Comparison of ENCODE assay signal across 25 cellular contexts in genomic region chr2:185892484-185892883, GRCh38.
"Had no signal": no experiment of that assay in that cellular context is flagged by ENCODE, and none has a peak within 500 bp of the region (broad histone marks: within the 10 kb centered on the region; RNA-seq: fewer than 3 reads in every experiment).

No MANE protein-coding gene starts in this region.

- H3K4me1 ChIP-seq: colonic mucosa, esophagus squamous epithelium, gastroesophageal sphincter, left ventricle myocardium inferior, lower lobe of right lung had no signal

- H3K4me3 ChIP-seq: colonic mucosa, esophagus squamous epithelium, gastroesophageal sphincter, heart left ventricle, hepatocyte, left ventricle myocardium inferior, lower lobe of right lung had no signal

- H3K27me3 Mint-ChIP-seq: dendritic cell treated with granulocyte-macrophage colony-stimulating factor and Interleukin-4, amounts not matched to agents 40 ng/mL and 50 ng/mL, for 4 days; effector memory CD8-positive, alpha-beta T cell; naive thymus-derived CD4-positive, alpha-beta T cell had no signal

- H3K27ac Mint-ChIP-seq: dendritic cell treated with granulocyte-macrophage colony-stimulating factor and Interleukin-4, amounts not matched to agents 40 ng/mL and 50 ng/mL, for 4 days; effector memory CD8-positive, alpha-beta T cell; endodermal cell; immature natural killer cell; naive thymus-derived CD4-positive, alpha-beta T cell had no signal

- H3K9me3 Mint-ChIP-seq: endodermal cell had no signal

- H3K36me3 ChIP-seq: colonic mucosa, esophagus squamous epithelium, gastroesophageal sphincter, heart left ventricle, left ventricle myocardium inferior, lower lobe of right lung had no signal

- ATAC-seq: effector memory CD8-positive, alpha-beta T cell; esophagus mucosa; gastroesophageal sphincter; heart left ventricle; left colon; lower lobe of right lung; naive thymus-derived CD4-positive, alpha-beta T cell had no signal

- DNase-seq: colonic mucosa; cortex of kidney; effector CD8-positive, alpha-beta T cell; effector memory CD8-positive, alpha-beta T cell; endodermal cell; erythroblast; esophagus squamous epithelium; foreskin fibroblast; heart left ventricle; hypothalamus; immature natural killer cell; islet precursor cell; kidney; kidney glomerular epithelial cell; left colon; left ventricle myocardium inferior; lower lobe of right lung; mesendoderm; midbrain; naive thymus-derived CD4-positive, alpha-beta T cell had no signal

- H3K4me1 Mint-ChIP-seq: endodermal cell; immature natural killer cell; naive thymus-derived CD4-positive, alpha-beta T cell had no signal

- H3K9me3 ChIP-seq: colonic mucosa, esophagus squamous epithelium, gastroesophageal sphincter, heart left ventricle, left ventricle myocardium inferior, lower lobe of right lung had no signal

- H2AFZ ChIP-seq: hepatocyte had no signal

- H3K4me2 ChIP-seq: hepatocyte had no signal

- H3K27ac ChIP-seq: colonic mucosa, epithelial cell of prostate, esophagus squamous epithelium, gastroesophageal sphincter, heart left ventricle, hepatocyte, left ventricle myocardium inferior, lower lobe of right lung had no signal

- H3K36me3 Mint-ChIP-seq: immature natural killer cell had no signal

- H3K4me3 Mint-ChIP-seq: dendritic cell treated with granulocyte-macrophage colony-stimulating factor and Interleukin-4, amounts not matched to agents 40 ng/mL and 50 ng/mL, for 4 days; effector memory CD8-positive, alpha-beta T cell; endodermal cell; immature natural killer cell; naive thymus-derived CD4-positive, alpha-beta T cell had no signal

- H3K27me3 ChIP-seq: colonic mucosa, esophagus squamous epithelium, gastroesophageal sphincter, heart left ventricle, hepatocyte had no signal

- H3K79me2 ChIP-seq: hepatocyte had no signal
